Comparison of ENCODE assay signal across 8 cellular contexts in genomic region chr3:198167339-198168039, GRCh38.
A peak's percentile ranks its signal among the peaks of the same experiment; 100 is the strongest.
DNase-seq lines count a peak whose midpoint lies in the region; ATAC-seq and TF ChIP-seq lines count a peak whose summit lies in the region.
"Not testable (repeated sequence)": the region's sequence is repeated elsewhere in the genome, so short reads cannot be mapped to it uniquely, and the experiment has no call there.

No MANE protein-coding gene starts in this region.

- not testable (repeated sequence) for H3K27me3 Mint-ChIP-seq in activated CD4-positive, alpha-beta T cell treated with anti-CD3 and anti-CD28 coated beads, Interleukin-2, amount 10 ng/mL, durations not matched to agents 7 days and 5 days; memory B cell

- not testable (repeated sequence) for H3K4me1 ChIP-seq in MM.1S (ENCODE audit: low read length); adipocyte (ENCODE audit: control insufficient read depth, insufficient read depth, low read length)

- not testable (repeated sequence) for H3K9ac ChIP-seq in MM.1S (ENCODE audit: low read length); adipocyte (ENCODE audit: low read length)

- H3K27ac Mint-ChIP-seq in activated CD4-positive, alpha-beta T cell treated with anti-CD3 and anti-CD28 coated beads, Interleukin-2, amount 10 ng/mL, durations not matched to agents 7 days and 5 days; memory B cell: not testable (repeated sequence)

- not testable (repeated sequence) for H3K36me3 Mint-ChIP-seq in activated CD4-positive, alpha-beta T cell treated with anti-CD3 and anti-CD28 coated beads, Interleukin-2, amount 10 ng/mL, durations not matched to agents 7 days and 5 days (ENCODE audit: low read depth); memory B cell

- peak overlapping the region; percentile 70; the same call in 1 of the 2 replicates for H2AFZ ChIP-seq in MM.1S (ENCODE audit: low read length)

- not testable (repeated sequence) for H4K20me1 ChIP-seq in MM.1S (ENCODE audit: insufficient read depth, low read length)

- CTCF ChIA-PET in activated CD4-positive, alpha-beta T cell treated with anti-CD3 and anti-CD28 coated beads, Interleukin-2, amount 10 ng/mL, durations not matched to agents 7 days and 5 days (lab: Charles Lee) = not testable (repeated sequence)

- H3K4me1 Mint-ChIP-seq in activated CD4-positive, alpha-beta T cell treated with anti-CD3 and anti-CD28 coated beads, Interleukin-2, amount 10 ng/mL, durations not matched to agents 7 days and 5 days; memory B cell: not testable (repeated sequence)

- H3K4me2 ChIP-seq in MM.1S (ENCODE audit: low read depth, low read length) = peak overlapping the region; percentile 34; the same call in 1 of the 2 replicates

- not testable (repeated sequence) for H3K9me3 Mint-ChIP-seq in activated CD4-positive, alpha-beta T cell treated with anti-CD3 and anti-CD28 coated beads, Interleukin-2, amount 10 ng/mL, durations not matched to agents 7 days and 5 days; memory B cell

- not testable (repeated sequence) for H3K27me3 ChIP-seq in MM.1S (replicated peaks; ENCODE audit: insufficient read depth, low read length); adipocyte (replicated peaks; ENCODE audit: control insufficient read depth, insufficient read depth, low read length)

- H3K4me3 ChIP-seq in MM.1S (ENCODE audit: low read length); adipocyte (ENCODE audit: low read length); fibroblast of the aortic adventitia (ENCODE audit: low read depth, low read length): not testable (repeated sequence)

- H3K36me3 ChIP-seq in MM.1S (replicated peaks; ENCODE audit: insufficient read depth, low read length); adipocyte (ENCODE audit: control insufficient read depth, insufficient read depth, low read length, severe bottlenecking): not testable (repeated sequence)

- H3K27ac ChIP-seq in MM.1S (ENCODE audit: low read length) = not testable (repeated sequence)

- DNase-seq in EL = peak; percentile 13
- DNase-seq in MM.1S = peak; percentile 35
- peak; percentile 77 for DNase-seq in activated CD4-positive, alpha-beta T cell treated with anti-CD3 and anti-CD28 coated beads, Interleukin-2, amount 10 ng/mL, durations not matched to agents 7 days and 5 days
- DNase-seq in adipocyte (ENCODE audit: low read depth) = peak; percentile 55
- DNase-seq in fibroblast of the aortic adventitia (ENCODE audit: low read depth) = peak; percentile 56
- DNase-seq in memory B cell (ENCODE audit: low spot score in 2 of 2) = peak; percentile 70 to 71
- DNase-seq in smooth muscle cell of the brain vasculature (ENCODE audit: low read depth, low spot score) = peak; percentile 6
- DNase-seq in superior temporal gyrus (ENCODE audit: extremely low spot score) = peak; percentile 18

- not testable (repeated sequence) for H3K79me2 ChIP-seq in MM.1S (ENCODE audit: low read length)

- POLR2A ChIA-PET in activated CD4-positive, alpha-beta T cell treated with anti-CD3 and anti-CD28 coated beads, Interleukin-2, amount 10 ng/mL, durations not matched to agents 7 days and 5 days (lab: Charles Lee) = not testable (repeated sequence)

- H3F3A ChIP-seq in MM.1S (ENCODE audit: insufficient read depth, low read length) = not testable (repeated sequence)

- not testable (repeated sequence) for ATAC-seq in memory B cell (ENCODE audit: low read depth)

- H3K4me3 Mint-ChIP-seq in activated CD4-positive, alpha-beta T cell treated with anti-CD3 and anti-CD28 coated beads, Interleukin-2, amount 10 ng/mL, durations not matched to agents 7 days and 5 days; memory B cell: not testable (repeated sequence)

- not testable (repeated sequence) for H3K9me3 ChIP-seq in MM.1S (replicated peaks; ENCODE audit: insufficient read depth, low read length); adipocyte (ENCODE audit: control insufficient read depth, low read length)

- H3K9me2 ChIP-seq in MM.1S (replicated peaks; ENCODE audit: insufficient read depth, low read length) = not testable (repeated sequence)

- TF ChIP-seq CTCF in MM.1S (IDR thresholded peaks at IDR 0.05; ENCODE audit: low read length) (peak; percentile 66), fibroblast of the aortic adventitia (IDR thresholded peaks at IDR 0.05; ENCODE audit: insufficient read depth, low read length) (peak; percentile 47)

Comparison
In these comparisons a context has a peak if more than half of its experiments do, and no peak if none do; other contexts are left out.
1. DNase-seq: peak in every context shown above with its lines; median percentile 77 in activated CD4-positive, alpha-beta T cell treated with anti-CD3 and anti-CD28 coated beads, Interleukin-2, amount 10 ng/mL, durations not matched to agents 7 days and 5 days; 70 in memory B cell; 56 in fibroblast of the aortic adventitia; 55 in adipocyte; 35 in MM.1S; 18 in superior temporal gyrus; 13 in EL; 6 in smooth muscle cell of the brain vasculature.